2 cellular contexts compared by ENCODE assay signal in the genomic region with DNA sequence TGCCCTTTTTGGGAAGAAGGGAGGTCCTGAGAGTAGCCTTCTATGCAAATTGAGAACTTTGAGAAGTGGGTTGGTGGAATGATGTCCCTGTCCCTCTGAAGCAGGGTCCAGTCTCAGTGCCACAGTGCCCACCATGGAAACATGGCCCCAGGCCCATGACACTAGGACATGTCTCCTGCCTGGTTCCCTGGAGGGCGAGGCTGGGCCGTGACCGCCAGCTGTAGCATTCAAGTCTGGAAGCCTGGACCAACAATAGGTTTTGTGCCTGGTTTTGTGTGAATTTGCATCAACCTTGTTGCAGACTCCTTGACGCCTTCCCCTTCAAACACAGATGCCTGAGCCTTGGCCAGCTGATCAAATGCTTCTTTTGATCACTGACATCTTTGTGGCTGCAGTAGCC.
TF ChIP-seq lines count a peak whose summit lies in the region.

No MANE protein-coding gene starts in this region.

TF ChIP-seq in IMR-90, 13 proteins besides CTCF, POLR2A, EP300 and RAD21:
- TF ChIP-seq CHD1 (IDR thresholded peaks at IDR 0.05; ENCODE audit: low read depth, low read length) = no peak
- no peak for TF ChIP-seq MXI1 (IDR thresholded peaks at IDR 0.05; ENCODE audit: borderline replicate concordance, low read depth, low read length)
- no peak for TF ChIP-seq RCOR1 (IDR thresholded peaks at IDR 0.05; ENCODE audit: insufficient replicate concordance, low read length)
- TF ChIP-seq RFX5 (IDR thresholded peaks at IDR 0.05; ENCODE audit: low read depth, low read length) = no peak
- no peak for TF ChIP-seq SMC3 (IDR thresholded peaks at IDR 0.05; ENCODE audit: low read depth, low read length)
- no peak for TF ChIP-seq MAZ (IDR thresholded peaks at IDR 0.05; ENCODE audit: borderline replicate concordance, low read depth, low read length)
- no peak for TF ChIP-seq FOS (IDR thresholded peaks at IDR 0.05; ENCODE audit: low read depth, low read length)
- no peak for TF ChIP-seq NFE2L2 (IDR thresholded peaks at IDR 0.05; ENCODE audit: low read depth, low read length)
- no peak for TF ChIP-seq BHLHE40 (IDR thresholded peaks at IDR 0.05; ENCODE audit: low read depth, low read length)
- TF ChIP-seq MAFK (IDR thresholded peaks at IDR 0.05; ENCODE audit: low read depth, low read length) = no peak
- no peak for TF ChIP-seq CEBPB (IDR thresholded peaks at IDR 0.05; ENCODE audit: low read depth, low read length)
- TF ChIP-seq, protein P1, sequence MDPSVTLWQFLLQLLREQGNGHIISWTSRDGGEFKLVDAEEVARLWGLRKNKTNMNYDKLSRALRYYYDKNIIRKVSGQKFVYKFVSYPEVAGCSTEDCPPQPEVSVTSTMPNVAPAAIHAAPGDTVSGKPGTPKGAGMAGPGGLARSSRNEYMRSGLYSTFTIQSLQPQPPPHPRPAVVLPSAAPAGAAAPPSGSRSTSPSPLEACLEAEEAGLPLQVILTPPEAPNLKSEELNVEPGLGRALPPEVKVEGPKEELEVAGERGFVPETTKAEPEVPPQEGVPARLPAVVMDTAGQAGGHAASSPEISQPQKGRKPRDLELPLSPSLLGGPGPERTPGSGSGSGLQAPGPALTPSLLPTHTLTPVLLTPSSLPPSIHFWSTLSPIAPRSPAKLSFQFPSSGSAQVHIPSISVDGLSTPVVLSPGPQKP (IDR thresholded peaks at IDR 0.05; ENCODE audit: borderline replicate concordance, low read depth, low read length) = no peak
- TF ChIP-seq, protein P2, sequence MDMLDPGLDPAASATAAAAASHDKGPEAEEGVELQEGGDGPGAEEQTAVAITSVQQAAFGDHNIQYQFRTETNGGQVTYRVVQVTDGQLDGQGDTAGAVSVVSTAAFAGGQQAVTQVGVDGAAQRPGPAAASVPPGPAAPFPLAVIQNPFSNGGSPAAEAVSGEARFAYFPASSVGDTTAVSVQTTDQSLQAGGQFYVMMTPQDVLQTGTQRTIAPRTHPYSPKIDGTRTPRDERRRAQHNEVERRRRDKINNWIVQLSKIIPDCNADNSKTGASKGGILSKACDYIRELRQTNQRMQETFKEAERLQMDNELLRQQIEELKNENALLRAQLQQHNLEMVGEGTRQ (IDR thresholded peaks at IDR 0.05; ENCODE audit: low read depth, low read length) = no peak

TF ChIP-seq in H1, 55 proteins besides CTCF, POLR2A, EP300 and RAD21:
- no peak for TF ChIP-seq TAF1 (IDR thresholded peaks at IDR 0.05; ENCODE audit: low read depth, low read length)
- TF ChIP-seq CREB1 (IDR thresholded peaks at IDR 0.05) = no peak
- TF ChIP-seq MAFK (IDR thresholded peaks at IDR 0.05; ENCODE audit: low read depth, low read length) = no peak
- TF ChIP-seq BRCA1 (IDR thresholded peaks at IDR 0.05; ENCODE audit: low read depth, low read length) = no peak
- no peak for TF ChIP-seq CHD2 (IDR thresholded peaks at IDR 0.05; ENCODE audit: low read length)
- no peak for TF ChIP-seq SIN3A (conservative IDR thresholded peaks at IDR 0.05 in 1 of 2, IDR thresholded peaks at IDR 0.05 in 1 of 2; ENCODE audit: low read depth in 1 of 2, low read length in 2 of 2)
- no peak for TF ChIP-seq BCL11A (IDR thresholded peaks at IDR 0.05; ENCODE audit: low read depth in 2 of 2, low read length in 2 of 2)
- TF ChIP-seq SIX5 (IDR thresholded peaks at IDR 0.05; ENCODE audit: low read depth, low read length) = no peak
- no peak for TF ChIP-seq CEBPB (IDR thresholded peaks at IDR 0.05; ENCODE audit: low read depth, low read length)
- TF ChIP-seq SUZ12 (IDR thresholded peaks at IDR 0.05; ENCODE audit: low read length) = no peak
- TF ChIP-seq SP4 (IDR thresholded peaks at IDR 0.05; ENCODE audit: low read length) = no peak
- no peak for TF ChIP-seq PHF8 (conservative IDR thresholded peaks at IDR 0.05; ENCODE audit: low read depth, low read length)
